Comparison of ENCODE assay signal across 1 cellular context in genomic region chr19:19115954-19116353, GRCh38.
TF ChIP-seq lines count a peak whose summit lies in the region.

No MANE protein-coding gene starts in this region.

TF ChIP-seq in K562, 482 proteins besides CTCF, POLR2A, EP300 and RAD21:
- TF ChIP-seq MAZ (CRISPR knock-in tag; conservative IDR thresholded peaks at IDR 0.05 in 1 of 2, IDR thresholded peaks at IDR 0.05 in 1 of 2) (peak in 1 of 2 experiments; percentile 63; a peak in 1 of 4 replicates), ZNF277 (CRISPR knock-in tag; IDR thresholded peaks at IDR 0.05; ENCODE audit: borderline replicate concordance) (no peak), ZBTB7A (IDR thresholded peaks at IDR 0.05; ENCODE audit: borderline replicate concordance, control insufficient read depth, low read depth, low read length) (peak; percentile 43; the same call in 1 of the 2 replicates), NFYB (IDR thresholded peaks at IDR 0.05; ENCODE audit: extremely low read depth, insufficient read length) (no peak), NR4A1 (CRISPR knock-in tag; IDR thresholded peaks at IDR 0.05) (no peak), NR4A1 (tag; IDR thresholded peaks at IDR 0.05) (no peak), CBX3 (IDR thresholded peaks at IDR 0.05; ENCODE audit: borderline replicate concordance in 1 of 2, low read length in 2 of 2) (0 out of 3 replicates have a peak, but pooled peaks of 1 of the 2 experiments have one; percentile 13), SMC3 (conservative IDR thresholded peaks at IDR 0.05; ENCODE audit: insufficient read depth, low read depth, low read length) (peak; percentile 30; the same call in 1 of the 2 replicates), ZNF830 (CRISPR knock-in tag; IDR thresholded peaks at IDR 0.05) (no peak), YY1 (IDR thresholded peaks at IDR 0.05; ENCODE audit: borderline replicate concordance in 1 of 3, control insufficient read depth in 1 of 3, extremely low read depth in 1 of 3, insufficient read depth in 3 of 3, insufficient read length in 1 of 3, insufficient replicate concordance in 2 of 3, low read depth in 1 of 3, low read length in 2 of 3) (peak in 1 of 3 experiments; percentile 20), U2AF2 (optimal IDR thresholded peaks at IDR 0.05; ENCODE audit: low read depth, low read length) (no peak), NONO (IDR thresholded peaks at IDR 0.05; ENCODE audit: low read depth in 2 of 2, low read length in 1 of 2) (0 out of 4 replicates have a peak, but pooled peaks of 1 of the 2 experiments have one; percentile 8), ZNF347 (CRISPR knock-in tag; IDR thresholded peaks at IDR 0.05; ENCODE audit: low read depth) (no peak), RB1 (IDR thresholded peaks at IDR 0.05; ENCODE audit: low read depth) (no peak), STAT6 (CRISPR knock-in tag; IDR thresholded peaks at IDR 0.05) (no peak), CREM (IDR thresholded peaks at IDR 0.05; ENCODE audit: low read depth) (peak; percentile 46; the same call in 1 of the 2 replicates), MAX (CRISPR knock-in tag; IDR thresholded peaks at IDR 0.05) (0 out of 2 replicates have a peak, but pooled peaks have one; percentile 34), MXI1 (IDR thresholded peaks at IDR 0.05; ENCODE audit: low read depth, low read length) (no peak), PHB2 (IDR thresholded peaks at IDR 0.05; ENCODE audit: low read depth) (no peak), DDX20 (tag; IDR thresholded peaks at IDR 0.05; ENCODE audit: low read depth) (no peak), ZNF224 (CRISPR knock-in tag; IDR thresholded peaks at IDR 0.05) (no peak), RUNX1 (IDR thresholded peaks at IDR 0.05; ENCODE audit: low read depth) (no peak), SREBF2 (CRISPR knock-in tag; IDR thresholded peaks at IDR 0.05) (no peak)
- TF ChIP-seq, protein P1, sequence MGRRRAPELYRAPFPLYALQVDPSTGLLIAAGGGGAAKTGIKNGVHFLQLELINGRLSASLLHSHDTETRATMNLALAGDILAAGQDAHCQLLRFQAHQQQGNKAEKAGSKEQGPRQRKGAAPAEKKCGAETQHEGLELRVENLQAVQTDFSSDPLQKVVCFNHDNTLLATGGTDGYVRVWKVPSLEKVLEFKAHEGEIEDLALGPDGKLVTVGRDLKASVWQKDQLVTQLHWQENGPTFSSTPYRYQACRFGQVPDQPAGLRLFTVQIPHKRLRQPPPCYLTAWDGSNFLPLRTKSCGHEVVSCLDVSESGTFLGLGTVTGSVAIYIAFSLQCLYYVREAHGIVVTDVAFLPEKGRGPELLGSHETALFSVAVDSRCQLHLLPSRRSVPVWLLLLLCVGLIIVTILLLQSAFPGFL (CRISPR knock-in tag; IDR thresholded peaks at IDR 0.05): no peak
- TF ChIP-seq, protein P2, sequence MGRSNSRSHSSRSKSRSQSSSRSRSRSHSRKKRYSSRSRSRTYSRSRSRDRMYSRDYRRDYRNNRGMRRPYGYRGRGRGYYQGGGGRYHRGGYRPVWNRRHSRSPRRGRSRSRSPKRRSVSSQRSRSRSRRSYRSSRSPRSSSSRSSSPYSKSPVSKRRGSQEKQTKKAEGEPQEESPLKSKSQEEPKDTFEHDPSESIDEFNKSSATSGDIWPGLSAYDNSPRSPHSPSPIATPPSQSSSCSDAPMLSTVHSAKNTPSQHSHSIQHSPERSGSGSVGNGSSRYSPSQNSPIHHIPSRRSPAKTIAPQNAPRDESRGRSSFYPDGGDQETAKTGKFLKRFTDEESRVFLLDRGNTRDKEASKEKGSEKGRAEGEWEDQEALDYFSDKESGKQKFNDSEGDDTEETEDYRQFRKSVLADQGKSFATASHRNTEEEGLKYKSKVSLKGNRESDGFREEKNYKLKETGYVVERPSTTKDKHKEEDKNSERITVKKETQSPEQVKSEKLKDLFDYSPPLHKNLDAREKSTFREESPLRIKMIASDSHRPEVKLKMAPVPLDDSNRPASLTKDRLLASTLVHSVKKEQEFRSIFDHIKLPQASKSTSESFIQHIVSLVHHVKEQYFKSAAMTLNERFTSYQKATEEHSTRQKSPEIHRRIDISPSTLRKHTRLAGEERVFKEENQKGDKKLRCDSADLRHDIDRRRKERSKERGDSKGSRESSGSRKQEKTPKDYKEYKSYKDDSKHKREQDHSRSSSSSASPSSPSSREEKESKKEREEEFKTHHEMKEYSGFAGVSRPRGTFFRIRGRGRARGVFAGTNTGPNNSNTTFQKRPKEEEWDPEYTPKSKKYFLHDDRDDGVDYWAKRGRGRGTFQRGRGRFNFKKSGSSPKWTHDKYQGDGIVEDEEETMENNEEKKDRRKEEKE (IDR thresholded peaks at IDR 0.05; ENCODE audit: borderline replicate concordance in 1 of 2, control insufficient read depth in 1 of 2, low read depth in 2 of 2, low read length in 1 of 2): no peak
- TF ChIP-seq, protein P3, sequence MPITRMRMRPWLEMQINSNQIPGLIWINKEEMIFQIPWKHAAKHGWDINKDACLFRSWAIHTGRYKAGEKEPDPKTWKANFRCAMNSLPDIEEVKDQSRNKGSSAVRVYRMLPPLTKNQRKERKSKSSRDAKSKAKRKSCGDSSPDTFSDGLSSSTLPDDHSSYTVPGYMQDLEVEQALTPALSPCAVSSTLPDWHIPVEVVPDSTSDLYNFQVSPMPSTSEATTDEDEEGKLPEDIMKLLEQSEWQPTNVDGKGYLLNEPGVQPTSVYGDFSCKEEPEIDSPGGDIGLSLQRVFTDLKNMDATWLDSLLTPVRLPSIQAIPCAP (CRISPR knock-in tag; IDR thresholded peaks at IDR 0.05; ENCODE audit: borderline replicate concordance): no peak
- TF ChIP-seq, protein P4, sequence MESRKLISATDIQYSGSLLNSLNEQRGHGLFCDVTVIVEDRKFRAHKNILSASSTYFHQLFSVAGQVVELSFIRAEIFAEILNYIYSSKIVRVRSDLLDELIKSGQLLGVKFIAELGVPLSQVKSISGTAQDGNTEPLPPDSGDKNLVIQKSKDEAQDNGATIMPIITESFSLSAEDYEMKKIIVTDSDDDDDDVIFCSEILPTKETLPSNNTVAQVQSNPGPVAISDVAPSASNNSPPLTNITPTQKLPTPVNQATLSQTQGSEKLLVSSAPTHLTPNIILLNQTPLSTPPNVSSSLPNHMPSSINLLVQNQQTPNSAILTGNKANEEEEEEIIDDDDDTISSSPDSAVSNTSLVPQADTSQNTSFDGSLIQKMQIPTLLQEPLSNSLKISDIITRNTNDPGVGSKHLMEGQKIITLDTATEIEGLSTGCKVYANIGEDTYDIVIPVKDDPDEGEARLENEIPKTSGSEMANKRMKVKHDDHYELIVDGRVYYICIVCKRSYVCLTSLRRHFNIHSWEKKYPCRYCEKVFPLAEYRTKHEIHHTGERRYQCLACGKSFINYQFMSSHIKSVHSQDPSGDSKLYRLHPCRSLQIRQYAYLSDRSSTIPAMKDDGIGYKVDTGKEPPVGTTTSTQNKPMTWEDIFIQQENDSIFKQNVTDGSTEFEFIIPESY (CRISPR knock-in tag; IDR thresholded peaks at IDR 0.05): peak; percentile 98
